1 cellular context compared by ENCODE assay signal in genomic region chr2:240566203-240567136, GRCh38.
TF ChIP-seq lines count a peak whose summit lies in the region.

No MANE protein-coding gene starts in this region.

TF ChIP-seq in HepG2, 621 proteins besides CTCF, POLR2A, EP300 and RAD21 (continued from another document and continues in another):
- peak; percentile 16; the same call in 1 of the 2 replicates for TF ChIP-seq DZIP1 (CRISPR knock-in tag; IDR thresholded peaks at IDR 0.05)
- no peak for TF ChIP-seq THYN1 (CRISPR knock-in tag; IDR thresholded peaks at IDR 0.05; ENCODE audit: borderline replicate concordance, low read depth)
- no peak for TF ChIP-seq CREBL2 (CRISPR knock-in tag; IDR thresholded peaks at IDR 0.05; ENCODE audit: borderline replicate concordance)
- no peak for TF ChIP-seq ZNF512 (CRISPR knock-in tag; IDR thresholded peaks at IDR 0.05)
- no peak for TF ChIP-seq RELA (CRISPR knock-in tag; IDR thresholded peaks at IDR 0.05)
- peak; percentile 40; the same call in 1 of the 2 replicates for TF ChIP-seq MZF1 (CRISPR knock-in tag; IDR thresholded peaks at IDR 0.05; ENCODE audit: borderline replicate concordance)
- peak; percentile 85 for TF ChIP-seq ZNF607 (CRISPR knock-in tag; IDR thresholded peaks at IDR 0.05; ENCODE audit: borderline replicate concordance)
- no peak for TF ChIP-seq CBFB (CRISPR knock-in tag; IDR thresholded peaks at IDR 0.05)
- 0 out of 2 replicates have a peak, but pooled peaks have one; percentile 59 for TF ChIP-seq ETV6 (CRISPR knock-in tag; conservative IDR thresholded peaks at IDR 0.05)
- peak; percentile 61; the same call in 1 of the 2 replicates for TF ChIP-seq ZZZ3 (CRISPR knock-in tag; IDR thresholded peaks at IDR 0.05; ENCODE audit: borderline replicate concordance)
- peak; percentile 4 for TF ChIP-seq AHR (CRISPR knock-in tag; IDR thresholded peaks at IDR 0.05)
- TF ChIP-seq DRAP1 (CRISPR knock-in tag; IDR thresholded peaks at IDR 0.05), result peak; percentile 86
- peak; percentile 78 for TF ChIP-seq BRD4 (CRISPR knock-in tag; IDR thresholded peaks at IDR 0.05)
- TF ChIP-seq ZSCAN29 (CRISPR knock-in tag; conservative IDR thresholded peaks at IDR 0.05), result no peak
- TF ChIP-seq KLF9 (CRISPR knock-in tag; IDR thresholded peaks at IDR 0.05; ENCODE audit: low read depth), result no peak
- no peak for TF ChIP-seq RERE (CRISPR knock-in tag; IDR thresholded peaks at IDR 0.05; ENCODE audit: low read depth)
- peak; percentile 72 for TF ChIP-seq ZNF777 (CRISPR knock-in tag; IDR thresholded peaks at IDR 0.05)
- TF ChIP-seq ZNF446 (CRISPR knock-in tag; IDR thresholded peaks at IDR 0.05), result 0 out of 2 replicates have a peak, but pooled peaks have one; percentile 5
- TF ChIP-seq DBP (CRISPR knock-in tag; IDR thresholded peaks at IDR 0.05; ENCODE audit: not compliant biosample characterization), result no peak
- TF ChIP-seq RFX3 (CRISPR knock-in tag; IDR thresholded peaks at IDR 0.05), result no peak
- no peak for TF ChIP-seq ZNF251 (CRISPR knock-in tag; IDR thresholded peaks at IDR 0.05)
- TF ChIP-seq FOXK2 (IDR thresholded peaks at IDR 0.05), result no peak
- no peak for TF ChIP-seq KAT7 (CRISPR knock-in tag; IDR thresholded peaks at IDR 0.05; ENCODE audit: borderline replicate concordance)
- TF ChIP-seq PBX2 (CRISPR knock-in tag; IDR thresholded peaks at IDR 0.05), result no peak
- TF ChIP-seq ZFY (CRISPR knock-in tag; IDR thresholded peaks at IDR 0.05), result peak; percentile 49
- no peak for TF ChIP-seq PLRG1 (conservative IDR thresholded peaks at IDR 0.05)
- TF ChIP-seq ZNF569 (CRISPR knock-in tag; IDR thresholded peaks at IDR 0.05; ENCODE audit: borderline replicate concordance), result no peak
- TF ChIP-seq SSRP1 (CRISPR knock-in tag; IDR thresholded peaks at IDR 0.05), result no peak
- peak; percentile 77 for TF ChIP-seq ZBTB10 (CRISPR knock-in tag; IDR thresholded peaks at IDR 0.05; ENCODE audit: borderline replicate concordance)
- TF ChIP-seq KDM1A (CRISPR knock-in tag; IDR thresholded peaks at IDR 0.05), result no peak
- TF ChIP-seq E2F1 (CRISPR knock-in tag; IDR thresholded peaks at IDR 0.05), result no peak; the same call in 1 of the 2 replicates
- no peak for TF ChIP-seq CHD2 (IDR thresholded peaks at IDR 0.05; ENCODE audit: low read depth, low read length)
- TF ChIP-seq ZNF17 (CRISPR knock-in tag; IDR thresholded peaks at IDR 0.05), result no peak
- TF ChIP-seq ZBTB2 (CRISPR knock-in tag; IDR thresholded peaks at IDR 0.05; ENCODE audit: low read depth), result no peak
- peak; percentile 39; the same call in 1 of the 2 replicates for TF ChIP-seq POGZ (CRISPR knock-in tag; IDR thresholded peaks at IDR 0.05)
- TF ChIP-seq GATAD1 (CRISPR knock-in tag; IDR thresholded peaks at IDR 0.05), result no peak
- TF ChIP-seq ZMAT5 (CRISPR knock-in tag; IDR thresholded peaks at IDR 0.05; ENCODE audit: borderline replicate concordance, low read depth), result no peak; the same call in 1 of the 2 replicates
- peak; percentile 75; the same call in 1 of the 2 replicates for TF ChIP-seq SP5 (CRISPR knock-in tag; IDR thresholded peaks at IDR 0.05; ENCODE audit: borderline replicate concordance, low read depth)
- peak; percentile 27 for TF ChIP-seq RBM39 (IDR thresholded peaks at IDR 0.05; ENCODE audit: low read depth, low read length, poor library complexity, severe bottlenecking)
- TF ChIP-seq ADNP (CRISPR knock-in tag; IDR thresholded peaks at IDR 0.05), result no peak
- TF ChIP-seq MXD3 (CRISPR knock-in tag; IDR thresholded peaks at IDR 0.05), result peak; percentile 11
- TF ChIP-seq NFKB2 (CRISPR knock-in tag; IDR thresholded peaks at IDR 0.05; ENCODE audit: borderline replicate concordance), result peak; percentile 61; the same call in 1 of the 2 replicates
- no peak for TF ChIP-seq FIP1L1 (IDR thresholded peaks at IDR 0.05; ENCODE audit: borderline replicate concordance, insufficient read depth, low read depth, low read length)
